Comparison of ENCODE assay signal across 12 cellular contexts in the genomic region with DNA sequence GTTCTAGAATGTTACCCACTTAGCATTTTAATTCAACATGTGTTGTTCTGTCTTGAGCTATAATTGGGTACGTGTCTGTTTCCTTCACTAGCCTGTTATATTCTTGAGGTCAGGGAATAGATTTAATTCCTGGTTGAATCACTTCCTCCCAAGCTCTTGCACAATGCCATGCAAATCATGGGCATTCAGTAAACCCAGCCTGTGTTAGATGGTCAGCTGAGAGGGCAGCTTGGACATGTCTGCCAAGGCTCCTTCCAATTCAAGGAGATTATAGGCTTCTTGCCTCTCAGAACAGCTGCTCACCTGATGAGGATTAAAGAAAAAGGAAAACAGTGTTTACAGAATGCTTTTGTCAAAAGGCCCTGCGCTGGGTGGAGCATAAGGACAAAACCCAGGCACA. TPM values are rescaled to one million over a fixed set of nuclear protein-coding genes. Genes with fewer than 3 reads are reported as not detected.
DNase-seq lines count a peak whose midpoint lies in the region; ATAC-seq and TF ChIP-seq lines count a peak whose summit lies in the region.
"Had no signal": no experiment of that assay in that cellular context is flagged by ENCODE, and none has a peak within 500 bp of the region (broad histone marks: within the 10 kb centered on the region; RNA-seq: fewer than 3 reads in every experiment).

No MANE protein-coding gene starts in this region.

- no peaks in the 10 kb centered on the region for H3K9me3 Mint-ChIP-seq in endodermal cell
- no peaks in the 10 kb centered on the region for H3K9me3 Mint-ChIP-seq in naive thymus-derived CD4-positive, alpha-beta T cell
- no peaks in the 10 kb centered on the region for H3K9me3 Mint-ChIP-seq in endothelial cell (ENCODE audit: unreplicated experiment)
- H3K9me3 Mint-ChIP-seq: stimulated activated naive CD8-positive, alpha-beta T cell treated with anti-CD3 and anti-CD28 coated beads, Interleukin-15, amount 100 ng/mL, for 72 hours had no signal

- WGBS in endodermal cell (ENCODE audit: insufficient coverage in 1 of 2, insufficient read length in 1 of 2), 2 experiments, result 88 to 95% methylated on average over 2 of the region's 2 CpGs

- ATAC-seq in naive thymus-derived CD4-positive, alpha-beta T cell, result peak; percentile 67
- ATAC-seq in stimulated activated naive CD8-positive, alpha-beta T cell treated with anti-CD3 and anti-CD28 coated beads, Interleukin-15, Interleukin-2, amounts not matched to agents 100 U/mL and 50 U/mL, for 24 hours, result no peak
- no peak for ATAC-seq in GM18858 (IDR thresholded peaks at IDR 0.05; ENCODE audit: unreplicated experiment)
- ATAC-seq: stimulated activated naive CD8-positive, alpha-beta T cell treated with anti-CD3 and anti-CD28 coated beads, Interleukin-15, amount 100 ng/mL, for 72 hours had no signal

- CTCF ChIA-PET in naive thymus-derived CD4-positive, alpha-beta T cell (lab: Charles Lee), result interaction anchor here (1.0 to 1.1 kb wide), 2 partner anchors 16 to 72 kb away, joined by 3 to 5 read pairs; no protein-coding TSS in a partner anchor

- H3K4me3 Mint-ChIP-seq in endodermal cell (no peak overlapping the region), endothelial cell (ENCODE audit: unreplicated experiment) (no peak overlapping the region)
- H3K4me3 Mint-ChIP-seq in naive thymus-derived CD4-positive, alpha-beta T cell, result no peak overlapping the region
- H3K4me3 Mint-ChIP-seq: stimulated activated naive CD8-positive, alpha-beta T cell treated with anti-CD3 and anti-CD28 coated beads, Interleukin-15, amount 100 ng/mL, for 72 hours had no signal

- H3K27me3 ChIP-seq in endodermal cell (ENCODE audit: control insufficient read depth, insufficient read depth, low read length, poor library complexity, severe bottlenecking), result no peaks in the 10 kb centered on the region
- no peaks in the 10 kb centered on the region for H3K27me3 ChIP-seq in naive thymus-derived CD4-positive, alpha-beta T cell (ENCODE audit: control insufficient read depth in 2 of 2, insufficient read depth in 2 of 2, low read length in 2 of 2)

- no peaks in the 10 kb centered on the region for H3K36me3 ChIP-seq in endodermal cell (ENCODE audit: control insufficient read depth, insufficient read depth, low read length)
- H3K36me3 ChIP-seq in naive thymus-derived CD4-positive, alpha-beta T cell (ENCODE audit: control insufficient read depth in 2 of 3, insufficient read depth in 3 of 3, low read length in 3 of 3), result no peaks in the 10 kb centered on the region

- intact Hi-C loops in naive thymus-derived CD4-positive, alpha-beta T cell (cut with micrococcal nuclease), result no loop called here

- POLR2A ChIA-PET in naive thymus-derived CD4-positive, alpha-beta T cell (lab: Charles Lee), result interaction anchor here (0.7 kb wide), 1 partner anchor 37 kb away, joined by 3 read pairs; no protein-coding TSS in a partner anchor

- DNase-seq in AG20443 (ENCODE audit: low spot score), result peak; percentile 83
- DNase-seq in NCI-H460 (ENCODE audit: extremely low read depth, low read depth), result peak; percentile 80
- peak; percentile 17 for DNase-seq in endodermal cell
- no peak for DNase-seq in naive thymus-derived CD4-positive, alpha-beta T cell
- no peak for DNase-seq in stimulated activated naive CD8-positive, alpha-beta T cell treated with anti-CD3 and anti-CD28 coated beads, Interleukin-15, Interleukin-2, amounts not matched to agents 100 U/mL and 50 U/mL, for 24 hours
- no peak for DNase-seq in endothelial cell (ENCODE audit: low spot score)
- no peak for DNase-seq in stimulated activated CD4-positive, alpha-beta T cell treated with anti-CD3 and anti-CD28 coated beads, Interleukin-4, amount 100 ng/mL, for 24 hours
- DNase-seq: DND-41; NCI-H1417 treated with DMSO at 0.1 percent for 48 hours; stimulated activated naive CD8-positive, alpha-beta T cell treated with anti-CD3 and anti-CD28 coated beads, Interleukin-15, amount 100 ng/mL, for 72 hours had no signal

- H3K9me3 ChIP-seq in endodermal cell (ENCODE audit: control insufficient read depth, low read length), result no peaks in the 10 kb centered on the region
- no peaks in the 10 kb centered on the region for H3K9me3 ChIP-seq in naive thymus-derived CD4-positive, alpha-beta T cell (ENCODE audit: control insufficient read depth in 2 of 3, low read length in 3 of 3)

- no peak for TF ChIP-seq CTCF in endodermal cell (conservative IDR thresholded peaks at IDR 0.05)
- no peak for TF ChIP-seq CTCF in endothelial cell (IDR thresholded peaks at IDR 0.05; ENCODE audit: unreplicated experiment)

- peaks cover 28% of the 10 kb centered on the region for H3K27me3 Mint-ChIP-seq in endodermal cell (ENCODE audit: insufficient read depth)
- H3K27me3 Mint-ChIP-seq in naive thymus-derived CD4-positive, alpha-beta T cell, result peaks cover 0 to 23% (median 3%) of the 10 kb centered on the region in 5 donors
- H3K27me3 Mint-ChIP-seq in endothelial cell (ENCODE audit: unreplicated experiment), result peaks cover 4% of the 10 kb centered on the region

- H3K27ac Mint-ChIP-seq in endodermal cell (no peak overlapping the region), endothelial cell (ENCODE audit: unreplicated experiment) (no peak overlapping the region)
- H3K27ac Mint-ChIP-seq in naive thymus-derived CD4-positive, alpha-beta T cell, result no peak overlapping the region
- H3K27ac Mint-ChIP-seq: stimulated activated naive CD8-positive, alpha-beta T cell treated with anti-CD3 and anti-CD28 coated beads, Interleukin-15, amount 100 ng/mL, for 72 hours had no signal

- no peak overlapping the region for H3K9ac ChIP-seq in endodermal cell (ENCODE audit: extremely low read depth, low read length, poor library complexity, severe bottlenecking)

- no peaks in the 10 kb centered on the region for H3K4me1 ChIP-seq in endodermal cell (ENCODE audit: control insufficient read depth, insufficient read depth, low read length)
- H3K4me1 ChIP-seq in naive thymus-derived CD4-positive, alpha-beta T cell (ENCODE audit: control insufficient read depth in 2 of 2, insufficient read depth in 2 of 2, low read length in 2 of 2), result no peaks in the 10 kb centered on the region

- no peak overlapping the region for H3K4me3 ChIP-seq in endodermal cell (ENCODE audit: low read length)
- H3K4me3 ChIP-seq in naive thymus-derived CD4-positive, alpha-beta T cell (ENCODE audit: low read length), result no peak overlapping the region

- no peak overlapping the region for H3K27ac ChIP-seq in endodermal cell (ENCODE audit: low read depth, low read length)
- H3K27ac ChIP-seq in naive thymus-derived CD4-positive, alpha-beta T cell (ENCODE audit: low read depth, low read length), result no peak overlapping the region
- H3K27ac ChIP-seq: VCaP had no signal

- H3K36me3 Mint-ChIP-seq in endodermal cell (ENCODE audit: low read depth) (no peaks in the 10 kb centered on the region), endothelial cell (ENCODE audit: low read depth, unreplicated experiment) (no peaks in the 10 kb centered on the region)
- H3K36me3 Mint-ChIP-seq in naive thymus-derived CD4-positive, alpha-beta T cell, result no peaks in the 10 kb centered on the region

- H3K4me1 Mint-ChIP-seq in endodermal cell (no peaks in the 10 kb centered on the region), endothelial cell (ENCODE audit: unreplicated experiment) (no peaks in the 10 kb centered on the region)
- no peaks in the 10 kb centered on the region for H3K4me1 Mint-ChIP-seq in naive thymus-derived CD4-positive, alpha-beta T cell
- H3K4me1 Mint-ChIP-seq: stimulated activated naive CD8-positive, alpha-beta T cell treated with anti-CD3 and anti-CD28 coated beads, Interleukin-15, amount 100 ng/mL, for 72 hours had no signal

RNA-seq across cellular contexts. Expression of a gene that starts 12.6 kb away (rescaled TPM):
- 0.22 TPM in 1 of 2 replicates, not detected in the other for total RNA-seq in NCI-H460 (2014; rRNA removed; shearing (Covaris generic))
- polyA plus RNA-seq in NCI-H460 (2014; cell fraction: nucleus; rRNA removed), result not detected in 2 replicates
- 10 to 100 TPM; 16.0 to 16.5 TPM for total RNA-seq in endodermal cell
- polyA plus RNA-seq in endodermal cell (2013, experiment 1 of 2), result 1.5 TPM
- 1.7 TPM for polyA plus RNA-seq in endodermal cell (2013, experiment 2 of 2)
- total RNA-seq in naive thymus-derived CD4-positive, alpha-beta T cell, result under 1 TPM in 1 of 5 experiments, not detected in 4; 0.10 TPM
- polyA plus RNA-seq in naive thymus-derived CD4-positive, alpha-beta T cell, result not detected
- 0.26 TPM for total RNA-seq in endothelial cell (ENCODE audit: unreplicated experiment)

RNA-seq across cellular contexts. Expression of a gene that starts 27.0 kb away (rescaled TPM):
- 36.1 and 38.4 TPM in 2 replicates for total RNA-seq in NCI-H460 (2014; rRNA removed; shearing (Covaris generic))
- 27.1 and 27.8 TPM in 2 replicates for polyA plus RNA-seq in NCI-H460 (2014; cell fraction: nucleus; rRNA removed)
- total RNA-seq in endodermal cell (10 to 100 TPM; 57.5 to 61.8 TPM), endothelial cell (ENCODE audit: unreplicated experiment) (81.6 TPM)
- polyA plus RNA-seq in endodermal cell (2013, experiment 1 of 2), result 50.7 TPM
- 48.7 TPM for polyA plus RNA-seq in endodermal cell (2013, experiment 2 of 2)
- 10 to 100 TPM; 40.1 to 82.2 (median 43.0) TPM for total RNA-seq in naive thymus-derived CD4-positive, alpha-beta T cell
- polyA plus RNA-seq in naive thymus-derived CD4-positive, alpha-beta T cell, result 10 to 100 TPM; 11.2 to 11.4 TPM

RNA-seq across cellular contexts. Expression of a gene that starts 38.0 kb away (rescaled TPM):
- total RNA-seq in NCI-H460 (2014; rRNA removed; shearing (Covaris generic)), result 4.4 and 8.5 TPM in 2 replicates
- 93.5 and 95.9 TPM in 2 replicates for polyA plus RNA-seq in NCI-H460 (2014; cell fraction: nucleus; rRNA removed)
- total RNA-seq in endodermal cell (10 to 100 TPM; 40.8 to 42.0 TPM), endothelial cell (ENCODE audit: unreplicated experiment) (31.6 TPM)
- polyA plus RNA-seq in endodermal cell (2013, experiment 1 of 2), result 33.7 TPM
- 27.0 TPM for polyA plus RNA-seq in endodermal cell (2013, experiment 2 of 2)
- 100 to 1,000 TPM in 2 of 5 experiments, 10 to 100 TPM in 3; 41.5 to 214 (median 85.9) TPM for total RNA-seq in naive thymus-derived CD4-positive, alpha-beta T cell
- 1 to 10 TPM; 3.8 to 6.4 TPM for polyA plus RNA-seq in naive thymus-derived CD4-positive, alpha-beta T cell

RNA-seq across cellular contexts. Expression of a gene that starts 56.9 kb away (rescaled TPM):
- total RNA-seq in NCI-H460 (2014; rRNA removed; shearing (Covaris generic)), result 383 and 441 TPM in 2 replicates
- 1,330 and 1,442 TPM in 2 replicates for polyA plus RNA-seq in NCI-H460 (2014; cell fraction: nucleus; rRNA removed)
- total RNA-seq in endodermal cell (10 to 100 TPM; 23.3 to 71.4 TPM), endothelial cell (ENCODE audit: unreplicated experiment) (12.6 TPM)
- polyA plus RNA-seq in endodermal cell (2013, experiment 1 of 2), result 51.4 TPM
- polyA plus RNA-seq in endodermal cell (2013, experiment 2 of 2), result 47.9 TPM
- 100 to 1,000 TPM in 1 of 5 experiments, 10 to 100 TPM in 4; 44.7 to 267 (median 53.9) TPM for total RNA-seq in naive thymus-derived CD4-positive, alpha-beta T cell
- polyA plus RNA-seq in naive thymus-derived CD4-positive, alpha-beta T cell, result 100 to 1,000 TPM; 116 to 122 TPM

Comparison
In these comparisons a context has a peak if more than half of its experiments do, and no peak if none do; other contexts are left out.
1. DNase-seq: peak in AG20443 (single experiment), NCI-H460 (single experiment) and endodermal cell (single experiment); none in naive thymus-derived CD4-positive, alpha-beta T cell (0 of 9), stimulated activated naive CD8-positive, alpha-beta T cell treated with anti-CD3 and anti-CD28 coated beads, Interleukin-15, Interleukin-2, amounts not matched to agents 100 U/mL and 50 U/mL, for 24 hours (single experiment), endothelial cell (single experiment) and stimulated activated CD4-positive, alpha-beta T cell treated with anti-CD3 and anti-CD28 coated beads, Interleukin-4, amount 100 ng/mL, for 24 hours (single experiment).
2. RNA of a gene that starts 12.6 kb away (total RNA-seq): 16.0 to 16.5 TPM in endodermal cell; 0.26 TPM in endothelial cell (single experiment), 0.22 TPM in NCI-H460 and 0.10 TPM in naive thymus-derived CD4-positive, alpha-beta T cell; every median in the first group is over 10 times any median in the second.